19 cellular contexts compared by ENCODE assay signal in genomic region chr3:62585861-62586260, GRCh38.
"Had no signal": no experiment of that assay in that cellular context is flagged by ENCODE, and none has a peak within 500 bp of the region (broad histone marks: within the 10 kb centered on the region; RNA-seq: fewer than 3 reads in every experiment).

No MANE protein-coding gene starts in this region.

- H3K4me3 Mint-ChIP-seq: activated CD8-positive, alpha-beta T cell treated with anti-CD3 and anti-CD28 coated beads for 36 hours; activated naive CD8-positive, alpha-beta T cell treated with anti-CD3 and anti-CD28 coated beads, Interleukin-2, amount 10 ng/mL, durations not matched to agents 7 days and 5 days; memory B cell; natural killer cell; T-helper 1 cell treated with Interleukin-12 subunit alpha and Interleukin-12 subunit beta and Interleukin-4 antibody, amounts not matched to agents 30 μg/mL and 1 μg/mL, for 36 hours; WTC11 had no signal

- DNase-seq: activated CD4-positive, alpha-beta T cell treated with anti-CD3 and anti-CD28 coated beads for 4 hours; activated CD8-positive, alpha-beta T cell treated with anti-CD3 and anti-CD28 coated beads for 36 hours; activated gamma-delta T cell; activated naive CD8-positive, alpha-beta T cell treated with anti-CD3 and anti-CD28 coated beads, Interleukin-2, amount 10 ng/mL, durations not matched to agents 7 days and 5 days; activated T-cell treated with anti-CD3 and anti-CD28 coated beads, Interleukin-2, amount 50 U/mL, for 48 hours; erythroblast; kidney; left lung; natural killer cell; posterior cingulate gyrus; stimulated activated naive CD8-positive, alpha-beta T cell treated with anti-CD3 and anti-CD28 coated beads, Interleukin-15, Interleukin-2, amounts not matched to agents 100 U/mL and 50 U/mL, for 24 hours; trophoblast cell had no signal

- H3K4me1 ChIP-seq: left lung, suprapubic skin had no signal

- H3K36me3 ChIP-seq: left lung, neutrophil, suprapubic skin had no signal

- H3K27ac ChIP-seq: hepatocyte, left lung, neutrophil, suprapubic skin had no signal

- H3K27me3 Mint-ChIP-seq: activated naive CD8-positive, alpha-beta T cell treated with anti-CD3 and anti-CD28 coated beads, Interleukin-2, amount 10 ng/mL, durations not matched to agents 7 days and 5 days; memory B cell had no signal

- H3K27me3 ChIP-seq: hepatocyte, left lung, neutrophil, suprapubic skin had no signal

- H3K9me3 Mint-ChIP-seq: activated CD8-positive, alpha-beta T cell treated with anti-CD3 and anti-CD28 coated beads for 36 hours; T-helper 1 cell treated with Interleukin-12 subunit alpha and Interleukin-12 subunit beta and Interleukin-4 antibody, amounts not matched to agents 30 μg/mL and 1 μg/mL, for 36 hours had no signal

- H3K4me1 Mint-ChIP-seq: activated naive CD8-positive, alpha-beta T cell treated with anti-CD3 and anti-CD28 coated beads, Interleukin-2, amount 10 ng/mL, durations not matched to agents 7 days and 5 days; memory B cell; natural killer cell; WTC11 had no signal

- H3K36me3 Mint-ChIP-seq: activated naive CD8-positive, alpha-beta T cell treated with anti-CD3 and anti-CD28 coated beads, Interleukin-2, amount 10 ng/mL, durations not matched to agents 7 days and 5 days; memory B cell; natural killer cell had no signal

- ATAC-seq: activated CD8-positive, alpha-beta T cell treated with anti-CD3 and anti-CD28 coated beads for 36 hours; natural killer cell; stimulated activated naive CD8-positive, alpha-beta T cell treated with anti-CD3 and anti-CD28 coated beads, Interleukin-15, Interleukin-2, amounts not matched to agents 100 U/mL and 50 U/mL, for 24 hours; WTC11 had no signal

- H3K9me3 ChIP-seq: left lung, neutrophil, suprapubic skin had no signal

- H3K27ac Mint-ChIP-seq: activated CD8-positive, alpha-beta T cell treated with anti-CD3 and anti-CD28 coated beads for 36 hours; activated naive CD8-positive, alpha-beta T cell treated with anti-CD3 and anti-CD28 coated beads, Interleukin-2, amount 10 ng/mL, durations not matched to agents 7 days and 5 days; memory B cell; natural killer cell; T-helper 1 cell treated with Interleukin-12 subunit alpha and Interleukin-12 subunit beta and Interleukin-4 antibody, amounts not matched to agents 30 μg/mL and 1 μg/mL, for 36 hours; WTC11 had no signal

- H3K4me2 ChIP-seq: hepatocyte had no signal

- H3K4me3 ChIP-seq: hepatocyte, left lung, skin epidermis, suprapubic skin had no signal
